Comparison of ENCODE assay signal across 23 cellular contexts in genomic region chr6:22765015-22765414, GRCh38.
DNase-seq lines count a peak whose midpoint lies in the region; ATAC-seq, FAIRE-seq and TF ChIP-seq lines count a peak whose summit lies in the region.
"Had no signal": no experiment of that assay in that cellular context is flagged by ENCODE, and none has a peak within 500 bp of the region (broad histone marks: within the 10 kb centered on the region; RNA-seq: fewer than 3 reads in every experiment).

No MANE protein-coding gene starts in this region.

- FAIRE-seq in urothelium cell line (lab: Jason Lieb, UNC) = no peak
- FAIRE-seq: H1 had no signal

- H3K4me3 ChIP-seq in astrocyte of the cerebellum (ENCODE audit: low read depth, low read length) (no peak overlapping the region), fibroblast of pulmonary artery (replicated peaks; ENCODE audit: low read depth, low read length) (no peak overlapping the region)
- H3K4me3 ChIP-seq: colonic mucosa, thyroid gland had no signal

- ATAC-seq in HG02970 (IDR thresholded peaks at IDR 0.05; ENCODE audit: low FRiP score, unreplicated experiment) (no peak), HG03159 (IDR thresholded peaks at IDR 0.05; ENCODE audit: unreplicated experiment) (no peak), GM21423 (IDR thresholded peaks at IDR 0.05; ENCODE audit: unreplicated experiment) (no peak)
- ATAC-seq: activated CD8-positive, alpha-beta T cell treated with anti-CD3 and anti-CD28 coated beads for 36 hours; right cardiac atrium had no signal

- in situ Hi-C loops in astrocyte of the cerebellum (cut with HindIII; ENCODE audit: low sequenced_read_pairs) = no loop called here

- no peak for TF ChIP-seq CTCF in astrocyte of the cerebellum (IDR thresholded peaks at IDR 0.05; ENCODE audit: low read depth, low read length, missing control alignments)
- no peak for TF ChIP-seq CTCF in fibroblast of pulmonary artery (IDR thresholded peaks at IDR 0.05; ENCODE audit: low read length, missing control alignments)

- DNase-seq in HT1080 (ENCODE audit: low read depth) (peak; percentile 50), astrocyte of the cerebellum (ENCODE audit: low read depth) (peak; percentile 22), fibroblast of pulmonary artery (ENCODE audit: low read depth) (peak; percentile 74), urothelium cell line (ENCODE audit: low spot score) (peak; percentile 13)
- DNase-seq: activated B cell treated with CpG ODN at 0.5 μM for 24 hours; activated CD8-positive, alpha-beta T cell treated with anti-CD3 and anti-CD28 coated beads for 36 hours; activated naive CD4-positive, alpha-beta T cell treated with Interleukin-2 at 50 U/mL for 16 hours; activated T-cell treated with anti-CD3 and anti-CD28 coated beads, Interleukin-2, amount 50 U/mL, for 1 hour; aorta; colonic mucosa; GDM1; MM.1S; NCI-H1436 treated with DMSO at 0.1 percent for 48 hours; NCI-H526 treated with DMSO at 0.1 percent for 48 hours; right cardiac atrium; SHP77 treated with DMSO at 0.1 percent for 48 hours; stimulated activated naive CD4-positive, alpha-beta T cell treated with Interleukin-2 at 50 U/mL for 16 hours; T-helper 2 cell; thyroid gland had no signal

Comparison
In these comparisons a context has a peak if more than half of its experiments do, and no peak if none do; other contexts are left out.
1. DNase-seq: peak in every context shown above with its lines; median percentile 74 in fibroblast of pulmonary artery; 50 in HT1080; 22 in astrocyte of the cerebellum; 13 in urothelium cell line.